In the genomic region with DNA sequence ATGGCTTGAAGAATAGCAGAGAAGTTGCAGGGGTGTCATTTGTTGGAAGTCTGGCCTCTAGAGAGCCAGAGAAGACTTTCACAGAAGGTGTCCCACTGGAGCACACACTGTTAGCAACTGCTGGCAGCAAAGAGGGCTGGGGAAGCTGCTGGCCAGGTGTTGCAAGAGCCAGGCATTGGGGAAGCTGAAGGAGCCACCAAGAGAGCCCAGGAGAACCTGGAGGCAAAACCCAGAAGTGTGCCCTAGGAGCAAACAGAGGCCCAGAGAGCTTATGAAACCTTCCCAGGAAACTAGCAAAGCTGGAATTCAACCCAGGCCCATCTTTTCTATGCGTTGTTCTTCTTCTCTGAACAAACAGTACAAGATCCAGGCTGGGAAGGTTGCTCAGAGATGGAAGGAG, we compare ENCODE assay signal across 23 cellular contexts.
"Had no signal": no experiment of that assay in that cellular context is flagged by ENCODE, and none has a peak within 500 bp of the region (broad histone marks: within the 10 kb centered on the region; RNA-seq: fewer than 3 reads in every experiment).

No MANE protein-coding gene starts in this region.

- H3K9me3 ChIP-seq: colonic mucosa, heart right ventricle, left ventricle myocardium inferior, lower lobe of right lung, psoas muscle, right lobe of liver, thyroid gland, uterus had no signal

- H3K27me3 ChIP-seq: colonic mucosa, heart right ventricle, right lobe of liver, thyroid gland, uterus had no signal

- ATAC-seq: heart right ventricle; lower lobe of right lung; psoas muscle; right lobe of liver; stimulated activated naive B cell treated with anti-CD40 and anti-IgM and Interleukin-4, amounts not matched to agents 10 μg/mL and 1 μg/mL and 100 μg/mL, for 72 hours; stimulated activated naive CD8-positive, alpha-beta T cell treated with anti-CD3 and anti-CD28 coated beads, Interleukin-15, amount 100 ng/mL, for 72 hours had no signal

- DNase-seq: colonic mucosa; dermis blood vessel endothelial cell; effector CD4-positive, alpha-beta T cell; endodermal cell; erythroblast; heart right ventricle; left ventricle myocardium inferior; lower lobe of right lung; mesenchymal stem cell; midbrain; naive B cell; nephron progenitor cell; psoas muscle; retina; right lobe of liver; stimulated activated CD4-positive, alpha-beta T cell treated with anti-CD3 and anti-CD28 coated beads, Interleukin-2, amount 100 ng/mL, for 24 hours; stimulated activated CD4-positive, alpha-beta T cell treated with anti-CD3 and anti-CD28 coated beads, Interleukin-4, amount 100 ng/mL, for 4 hours; stimulated activated naive B cell treated with anti-CD40 and anti-IgM and Interleukin-4, amounts not matched to agents 10 μg/mL and 1 μg/mL and 100 μg/mL, for 72 hours; stimulated activated naive CD8-positive, alpha-beta T cell treated with anti-CD3 and anti-CD28 coated beads, Interleukin-15, amount 100 ng/mL, for 72 hours; substantia nigra; thyroid gland; uterus had no signal

- H3K27ac ChIP-seq: colonic mucosa, heart right ventricle, left ventricle myocardium inferior, lower lobe of right lung, psoas muscle, right lobe of liver, skin epidermis, thyroid gland had no signal

- H3K4me3 ChIP-seq: colonic mucosa, heart right ventricle, left ventricle myocardium inferior, lower lobe of right lung, psoas muscle, right lobe of liver, skin epidermis, thyroid gland, uterus had no signal

- H3K4me1 ChIP-seq: colonic mucosa, heart right ventricle, left ventricle myocardium inferior, lower lobe of right lung, psoas muscle, right lobe of liver, thyroid gland had no signal

- H3K36me3 ChIP-seq: colonic mucosa, heart right ventricle, left ventricle myocardium inferior, lower lobe of right lung, right lobe of liver, thyroid gland, uterus had no signal
